ENCODE assay signal across 8 cellular contexts in genomic region chr2:195533771-195534642, GRCh38.
DNase-seq lines count a peak whose midpoint lies in the region; ATAC-seq and TF ChIP-seq lines count a peak whose summit lies in the region.

No MANE protein-coding gene starts in this region.

- peaks cover 0 to 47% (median 12%) of the 10 kb centered on the region in 4 donors for H3K4me1 ChIP-seq in stomach

- intact Hi-C loops in stomach (cut with DNase I; ENCODE audit: low total_unique reads) = no loop called here

- no peak for TF ChIP-seq POLR2A in stomach (IDR thresholded peaks at IDR 0.05)

- peaks cover 6% of the 10 kb centered on the region for H3K9me3 Mint-ChIP-seq in nephron

- H3K4me3 ChIP-seq in stomach = no peak overlapping the region

- H3K27ac ChIP-seq in stomach = peak overlapping the region in 3 of 5 donors; percentile 8 to 59 (median 20)

- no peak for TF ChIP-seq EP300 in stomach (IDR thresholded peaks at IDR 0.05)

- DNase-seq in HPDE6-E6E7 (ENCODE audit: extremely low spot score) = peak; percentile 21
- DNase-seq in activated CD4-positive, alpha-beta T cell treated with anti-CD3 and anti-CD28 coated beads for 48 hours = peak; percentile 84
- peak; percentile 78 for DNase-seq in dedifferentiated amniotic fluid mesenchymal stem cell (ENCODE audit: extremely low spot score)
- no peak for DNase-seq in stomach
- DNase-seq in DMS53 treated with DMSO at 0.1 percent for 48 hours (lab: John Stamatoyannopoulos, UW; ENCODE audit: unreplicated experiment) = no peak
- no peak for DNase-seq in NCI-H1092 treated with DMSO at 0.1 percent for 48 hours (lab: John Stamatoyannopoulos, UW)

- no peaks in the 10 kb centered on the region for H3K36me3 ChIP-seq in stomach

- H3K36me3 Mint-ChIP-seq in nephron (ENCODE audit: low read depth) = no peaks in the 10 kb centered on the region

- peak; percentile 26 for ATAC-seq in GM19023 (IDR thresholded peaks at IDR 0.05; ENCODE audit: unreplicated experiment)

- H3K27ac Mint-ChIP-seq in nephron = peak overlapping the region in 2 of 3 experiments; percentile 32 to 73

- TF ChIP-seq CTCF in nephron (IDR thresholded peaks at IDR 0.05; ENCODE audit: unreplicated experiment in 3 of 3) (no peak), stomach (IDR thresholded peaks at IDR 0.05) (no peak)

- 47 to 75% (median 71%) methylated on average over 8 of the region's 8 CpGs for WGBS in stomach, 5 donors

- H3K27me3 Mint-ChIP-seq in nephron (ENCODE audit: low read depth) = no peaks in the 10 kb centered on the region

- peaks cover 46% of the 10 kb centered on the region for H3K4me1 Mint-ChIP-seq in nephron

- H3K9me3 ChIP-seq in stomach = no peaks in the 10 kb centered on the region

- no peaks in the 10 kb centered on the region for H3K27me3 ChIP-seq in stomach

- no peak overlapping the region for H3K4me3 Mint-ChIP-seq in nephron

Comparison
In these comparisons a context has a peak if more than half of its experiments do, and no peak if none do; other contexts are left out.
1. DNase-seq: peak in HPDE6-E6E7 (single experiment), activated CD4-positive, alpha-beta T cell treated with anti-CD3 and anti-CD28 coated beads for 48 hours (single experiment) and dedifferentiated amniotic fluid mesenchymal stem cell (single experiment); none in stomach (single experiment), DMS53 treated with DMSO at 0.1 percent for 48 hours (single experiment) and NCI-H1092 treated with DMSO at 0.1 percent for 48 hours (single experiment).